ENCODE assay signal across 17 cellular contexts in genomic region chr10:132711618-132712051, GRCh38.
"Had no signal": no experiment of that assay in that cellular context is flagged by ENCODE, and none has a peak within 500 bp of the region (broad histone marks: within the 10 kb centered on the region; RNA-seq: fewer than 3 reads in every experiment).

No MANE protein-coding gene starts in this region.

- H3K27ac Mint-ChIP-seq: activated CD4-positive, alpha-beta T cell treated with anti-CD3 and anti-CD28 coated beads for 36 hours; activated CD8-positive, alpha-beta T cell treated with anti-CD3 and anti-CD28 coated beads for 36 hours; activated naive CD8-positive, alpha-beta T cell treated with anti-CD3 and anti-CD28 coated beads for 36 hours; activated T-cell treated with anti-CD3 and anti-CD28 coated beads, Interleukin-2, amount 50 U/mL, for 72 hours; mesothelial cell of epicardium; T-helper 17 cell had no signal

- H3K4me3 ChIP-seq: hepatocyte, lung, pancreas, smooth muscle cell, testis, upper lobe of left lung had no signal

- FAIRE-seq: pancreas had no signal

- H3K79me2 ChIP-seq: hepatocyte had no signal

- H3K4me3 Mint-ChIP-seq: activated CD4-positive, alpha-beta T cell treated with anti-CD3 and anti-CD28 coated beads for 36 hours; activated CD8-positive, alpha-beta T cell treated with anti-CD3 and anti-CD28 coated beads for 36 hours; activated naive CD8-positive, alpha-beta T cell treated with anti-CD3 and anti-CD28 coated beads for 36 hours; activated T-cell treated with anti-CD3 and anti-CD28 coated beads, Interleukin-2, amount 50 U/mL, for 72 hours; mesothelial cell of epicardium; stimulated activated naive CD8-positive, alpha-beta T cell treated with anti-CD3 and anti-CD28 coated beads, Interleukin-15, amount 100 ng/mL, for 72 hours; T-helper 17 cell had no signal

- H3K4me1 Mint-ChIP-seq: activated CD4-positive, alpha-beta T cell treated with anti-CD3 and anti-CD28 coated beads for 36 hours; activated naive CD8-positive, alpha-beta T cell treated with anti-CD3 and anti-CD28 coated beads for 36 hours; mesothelial cell of epicardium; stimulated activated naive CD8-positive, alpha-beta T cell treated with anti-CD3 and anti-CD28 coated beads, Interleukin-15, amount 100 ng/mL, for 72 hours had no signal

- ATAC-seq: activated CD4-positive, alpha-beta T cell treated with anti-CD3 and anti-CD28 coated beads for 36 hours; activated CD8-positive, alpha-beta T cell treated with anti-CD3 and anti-CD28 coated beads for 36 hours; activated T-cell treated with anti-CD3 and anti-CD28 coated beads, Interleukin-2, amount 50 U/mL, for 72 hours; esophagus mucosa; pancreas; stimulated activated naive CD8-positive, alpha-beta T cell treated with anti-CD3 and anti-CD28 coated beads, Interleukin-15, amount 100 ng/mL, for 72 hours; T-helper 17 cell had no signal

- H2AFZ ChIP-seq: hepatocyte had no signal

- H3K9me3 Mint-ChIP-seq: activated naive CD8-positive, alpha-beta T cell treated with anti-CD3 and anti-CD28 coated beads for 36 hours; mesothelial cell of epicardium had no signal

- H3K27me3 Mint-ChIP-seq: activated CD4-positive, alpha-beta T cell treated with anti-CD3 and anti-CD28 coated beads for 36 hours; activated CD8-positive, alpha-beta T cell treated with anti-CD3 and anti-CD28 coated beads for 36 hours; activated naive CD8-positive, alpha-beta T cell treated with anti-CD3 and anti-CD28 coated beads for 36 hours; stimulated activated naive CD8-positive, alpha-beta T cell treated with anti-CD3 and anti-CD28 coated beads, Interleukin-15, amount 100 ng/mL, for 72 hours; T-helper 17 cell had no signal

- H3K27ac ChIP-seq: brain microvascular endothelial cell, hepatocyte, pancreas, testis, upper lobe of left lung had no signal

- H3K27me3 ChIP-seq: brain microvascular endothelial cell, hepatocyte, pancreas, testis, upper lobe of left lung had no signal

- DNase-seq: activated CD4-positive, alpha-beta T cell treated with anti-CD3 and anti-CD28 coated beads for 36 hours; activated CD8-positive, alpha-beta memory T cell treated with anti-CD3 and anti-CD28 coated beads, Interleukin-2, amount 50 U/mL, for 4 hours; activated CD8-positive, alpha-beta T cell treated with anti-CD3 and anti-CD28 coated beads for 36 hours; activated naive CD8-positive, alpha-beta T cell treated with anti-CD3 and anti-CD28 coated beads for 36 hours; activated T-cell treated with anti-CD3 and anti-CD28 coated beads, Interleukin-2, amount 50 U/mL, for 72 hours; amygdala; brain microvascular endothelial cell; stimulated activated naive CD8-positive, alpha-beta T cell treated with anti-CD3 and anti-CD28 coated beads, Interleukin-15, amount 100 ng/mL, for 72 hours; testis had no signal

- H3K9me3 ChIP-seq: pancreas, testis, upper lobe of left lung had no signal

- H3K4me2 ChIP-seq: hepatocyte, smooth muscle cell had no signal

- H3K4me1 ChIP-seq: pancreas, testis, upper lobe of left lung had no signal
